Comparison of ENCODE assay signal across 39 cellular contexts in genomic region chr17:40680998-40681397, GRCh38. TPM values are rescaled to one million over a fixed set of nuclear protein-coding genes. Genes with fewer than 3 reads are reported as not detected.
"Had no signal": no experiment of that assay in that cellular context is flagged by ENCODE, and none has a peak within 500 bp of the region (broad histone marks: within the 10 kb centered on the region; RNA-seq: fewer than 3 reads in every experiment).

No MANE protein-coding gene starts in this region.

- H3K9ac ChIP-seq: KMS-11 had no signal

- H3K27ac ChIP-seq: KMS-11 had no signal

- H3K9me3 ChIP-seq: MG63 had no signal

- H3K36me3 ChIP-seq: MG63 had no signal

- H3K4me3 ChIP-seq: MG63 had no signal

- H3K4me2 ChIP-seq: KMS-11 had no signal

- DNase-seq: Karpas-422, Kasumi-1, KG1, MG63, MM.1S, MV-4-11, NCI-H1048, NCI-H1092, NCI-H1092 treated with DMSO at 0.1 percent for 48 hours, NCI-H1105, NCI-H1105 treated with DMSO at 0.1 percent for 48 hours, NCI-H1417, NCI-H1417 treated with DMSO at 0.1 percent for 48 hours, NCI-H1436, NCI-H1436 treated with DMSO at 0.1 percent for 48 hours, NCI-H146, NCI-H1694, NCI-H1694 treated with DMSO at 0.1 percent for 48 hours, NCI-H187, NCI-H187 treated with DMSO at 0.1 percent for 48 hours, NCI-H1930, NCI-H2029, NCI-H2029 treated with DMSO at 0.1 percent for 48 hours, NCI-H2081, NCI-H2081 treated with DMSO at 0.1 percent for 48 hours, NCI-H2107, NCI-H2171, NCI-H2171 treated with DMSO at 0.1 percent for 48 hours, NCI-H2227 treated with DMSO at 0.1 percent for 48 hours, NCI-H226, NCI-H345, NCI-H446, NCI-H446 treated with DMSO at 0.1 percent for 48 hours, NCI-H510A had no signal

RNA-seq across cellular contexts. Expression of gene KRT222, which starts 16.0 kb away (rescaled TPM):
- total RNA-seq: LHCN-M2, NCI-H460 had no signal

RNA-seq across cellular contexts. Expression of gene KRT24, which starts 22.6 kb away (rescaled TPM):
- total RNA-seq: LHCN-M2, M059J, MCF 10A, NCI-H460 had no signal
